Comparison of ENCODE assay signal across 8 cellular contexts in genomic region chr17:81666092-81666341, GRCh38.
DNase-seq lines count a peak whose midpoint lies in the region; ATAC-seq lines count a peak whose summit lies in the region.

No MANE protein-coding gene starts in this region.

- DNase-seq in NCI-H1092 treated with DMSO at 0.1 percent for 48 hours (lab: John Stamatoyannopoulos, UW) (peak; percentile 24), NCI-H1092 (lab: John Stamatoyannopoulos, UW) (no peak)
- no peak for DNase-seq in stimulated activated effector memory CD8-positive, alpha-beta T cell treated with anti-CD3 and anti-CD28 coated beads, Interleukin-12 subunit alpha, Interleukin-12 subunit beta, amount 100 ng/mL, for 72 hours (ENCODE audit: low spot score in 2 of 2)
- DNase-seq in central memory CD4-positive, alpha-beta T cell: no peak

- H3K4me3 ChIP-seq in iPS-15b (ENCODE audit: low read depth, low read length): peak overlapping the region; percentile 96

- H3K4me3 Mint-ChIP-seq in activated naive CD8-positive, alpha-beta T cell: peak overlapping the region; percentile 96
- peak overlapping the region; percentile 91 for H3K4me3 Mint-ChIP-seq in stimulated activated effector memory CD8-positive, alpha-beta T cell treated with anti-CD3 and anti-CD28 coated beads, Interleukin-12 subunit alpha, Interleukin-12 subunit beta, amount 100 ng/mL, for 72 hours

- H3K36me3 Mint-ChIP-seq in activated naive CD8-positive, alpha-beta T cell: no peaks in the 10 kb centered on the region
- peaks cover 69% of the 10 kb centered on the region for H3K36me3 Mint-ChIP-seq in stimulated activated effector memory CD8-positive, alpha-beta T cell treated with anti-CD3 and anti-CD28 coated beads, Interleukin-12 subunit alpha, Interleukin-12 subunit beta, amount 100 ng/mL, for 72 hours

- H3K4me1 Mint-ChIP-seq in activated naive CD8-positive, alpha-beta T cell (ENCODE audit: low read depth): peaks cover 34% of the 10 kb centered on the region
- peaks cover 32% of the 10 kb centered on the region for H3K4me1 Mint-ChIP-seq in stimulated activated effector memory CD8-positive, alpha-beta T cell treated with anti-CD3 and anti-CD28 coated beads, Interleukin-12 subunit alpha, Interleukin-12 subunit beta, amount 100 ng/mL, for 72 hours

- peaks cover 4% of the 10 kb centered on the region for H3K4me1 ChIP-seq in iPS-15b (ENCODE audit: control insufficient read depth, insufficient read depth, low read length)

- no peaks in the 10 kb centered on the region for H3K27me3 Mint-ChIP-seq in activated naive CD8-positive, alpha-beta T cell

- peak overlapping the region; percentile 89 for H3K9ac ChIP-seq in iPS-15b (ENCODE audit: low read depth, low read length)

- H3K9me3 Mint-ChIP-seq in activated naive CD8-positive, alpha-beta T cell (ENCODE audit: low read depth): no peaks in the 10 kb centered on the region
- H3K9me3 Mint-ChIP-seq in stimulated activated effector memory CD8-positive, alpha-beta T cell treated with anti-CD3 and anti-CD28 coated beads, Interleukin-12 subunit alpha, Interleukin-12 subunit beta, amount 100 ng/mL, for 72 hours: no peaks in the 10 kb centered on the region

- no peaks in the 10 kb centered on the region for H3K9me3 ChIP-seq in iPS-15b (ENCODE audit: control insufficient read depth, insufficient read depth, low read length)

- H3K27ac Mint-ChIP-seq in activated naive CD8-positive, alpha-beta T cell: peak overlapping the region; percentile 99
- peak overlapping the region; percentile 96 for H3K27ac Mint-ChIP-seq in stimulated activated effector memory CD8-positive, alpha-beta T cell treated with anti-CD3 and anti-CD28 coated beads, Interleukin-12 subunit alpha, Interleukin-12 subunit beta, amount 100 ng/mL, for 72 hours

- peak; percentile 15 for ATAC-seq in HG03442 (IDR thresholded peaks at IDR 0.05; ENCODE audit: unreplicated experiment)
- ATAC-seq in stimulated activated effector memory CD8-positive, alpha-beta T cell treated with anti-CD3 and anti-CD28 coated beads, Interleukin-12 subunit alpha, Interleukin-12 subunit beta, amount 100 ng/mL, for 72 hours: peak; percentile 37
- ATAC-seq in HG02981 (IDR thresholded peaks at IDR 0.05; ENCODE audit: unreplicated experiment): no peak

- H3K27me3 ChIP-seq in iPS-15b (ENCODE audit: control insufficient read depth, insufficient read depth, low read length): no peaks in the 10 kb centered on the region

- peaks cover 25% of the 10 kb centered on the region for H3K36me3 ChIP-seq in iPS-15b (ENCODE audit: control insufficient read depth, insufficient read depth, low read length)
